ENCODE assay signal across 1 cellular context in genomic region chr15:62066663-62067447, GRCh38.
A peak's percentile ranks its signal among the peaks of the same experiment; 100 is the strongest.
TF ChIP-seq lines count a peak whose summit lies in the region.

A gene with protein sequence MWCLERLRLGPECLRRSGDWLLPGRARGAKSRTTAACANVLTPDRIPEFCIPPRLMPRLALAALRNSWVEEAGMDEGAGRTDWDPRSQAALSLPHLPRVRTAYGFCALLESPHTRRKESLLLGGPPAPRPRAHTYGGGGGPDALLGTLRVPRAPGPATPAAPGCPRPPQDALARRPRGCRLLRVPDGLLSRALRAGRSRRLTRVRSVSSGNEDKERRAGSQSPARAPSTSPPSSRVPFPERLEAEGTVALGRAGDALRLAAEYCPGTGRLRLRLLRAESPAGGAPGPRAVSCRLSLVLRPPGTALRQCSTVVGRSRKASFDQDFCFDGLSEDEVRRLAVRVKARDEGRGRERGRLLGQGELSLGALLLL (plus strand): TSS chr15:62066977. CDS start chr15:62067614, 637 bp downstream.

TF ChIP-seq in HepG2, 621 proteins besides CTCF, POLR2A, EP300 and RAD21 (continued from another document and continues in another):
- TF ChIP-seq, protein P1, sequence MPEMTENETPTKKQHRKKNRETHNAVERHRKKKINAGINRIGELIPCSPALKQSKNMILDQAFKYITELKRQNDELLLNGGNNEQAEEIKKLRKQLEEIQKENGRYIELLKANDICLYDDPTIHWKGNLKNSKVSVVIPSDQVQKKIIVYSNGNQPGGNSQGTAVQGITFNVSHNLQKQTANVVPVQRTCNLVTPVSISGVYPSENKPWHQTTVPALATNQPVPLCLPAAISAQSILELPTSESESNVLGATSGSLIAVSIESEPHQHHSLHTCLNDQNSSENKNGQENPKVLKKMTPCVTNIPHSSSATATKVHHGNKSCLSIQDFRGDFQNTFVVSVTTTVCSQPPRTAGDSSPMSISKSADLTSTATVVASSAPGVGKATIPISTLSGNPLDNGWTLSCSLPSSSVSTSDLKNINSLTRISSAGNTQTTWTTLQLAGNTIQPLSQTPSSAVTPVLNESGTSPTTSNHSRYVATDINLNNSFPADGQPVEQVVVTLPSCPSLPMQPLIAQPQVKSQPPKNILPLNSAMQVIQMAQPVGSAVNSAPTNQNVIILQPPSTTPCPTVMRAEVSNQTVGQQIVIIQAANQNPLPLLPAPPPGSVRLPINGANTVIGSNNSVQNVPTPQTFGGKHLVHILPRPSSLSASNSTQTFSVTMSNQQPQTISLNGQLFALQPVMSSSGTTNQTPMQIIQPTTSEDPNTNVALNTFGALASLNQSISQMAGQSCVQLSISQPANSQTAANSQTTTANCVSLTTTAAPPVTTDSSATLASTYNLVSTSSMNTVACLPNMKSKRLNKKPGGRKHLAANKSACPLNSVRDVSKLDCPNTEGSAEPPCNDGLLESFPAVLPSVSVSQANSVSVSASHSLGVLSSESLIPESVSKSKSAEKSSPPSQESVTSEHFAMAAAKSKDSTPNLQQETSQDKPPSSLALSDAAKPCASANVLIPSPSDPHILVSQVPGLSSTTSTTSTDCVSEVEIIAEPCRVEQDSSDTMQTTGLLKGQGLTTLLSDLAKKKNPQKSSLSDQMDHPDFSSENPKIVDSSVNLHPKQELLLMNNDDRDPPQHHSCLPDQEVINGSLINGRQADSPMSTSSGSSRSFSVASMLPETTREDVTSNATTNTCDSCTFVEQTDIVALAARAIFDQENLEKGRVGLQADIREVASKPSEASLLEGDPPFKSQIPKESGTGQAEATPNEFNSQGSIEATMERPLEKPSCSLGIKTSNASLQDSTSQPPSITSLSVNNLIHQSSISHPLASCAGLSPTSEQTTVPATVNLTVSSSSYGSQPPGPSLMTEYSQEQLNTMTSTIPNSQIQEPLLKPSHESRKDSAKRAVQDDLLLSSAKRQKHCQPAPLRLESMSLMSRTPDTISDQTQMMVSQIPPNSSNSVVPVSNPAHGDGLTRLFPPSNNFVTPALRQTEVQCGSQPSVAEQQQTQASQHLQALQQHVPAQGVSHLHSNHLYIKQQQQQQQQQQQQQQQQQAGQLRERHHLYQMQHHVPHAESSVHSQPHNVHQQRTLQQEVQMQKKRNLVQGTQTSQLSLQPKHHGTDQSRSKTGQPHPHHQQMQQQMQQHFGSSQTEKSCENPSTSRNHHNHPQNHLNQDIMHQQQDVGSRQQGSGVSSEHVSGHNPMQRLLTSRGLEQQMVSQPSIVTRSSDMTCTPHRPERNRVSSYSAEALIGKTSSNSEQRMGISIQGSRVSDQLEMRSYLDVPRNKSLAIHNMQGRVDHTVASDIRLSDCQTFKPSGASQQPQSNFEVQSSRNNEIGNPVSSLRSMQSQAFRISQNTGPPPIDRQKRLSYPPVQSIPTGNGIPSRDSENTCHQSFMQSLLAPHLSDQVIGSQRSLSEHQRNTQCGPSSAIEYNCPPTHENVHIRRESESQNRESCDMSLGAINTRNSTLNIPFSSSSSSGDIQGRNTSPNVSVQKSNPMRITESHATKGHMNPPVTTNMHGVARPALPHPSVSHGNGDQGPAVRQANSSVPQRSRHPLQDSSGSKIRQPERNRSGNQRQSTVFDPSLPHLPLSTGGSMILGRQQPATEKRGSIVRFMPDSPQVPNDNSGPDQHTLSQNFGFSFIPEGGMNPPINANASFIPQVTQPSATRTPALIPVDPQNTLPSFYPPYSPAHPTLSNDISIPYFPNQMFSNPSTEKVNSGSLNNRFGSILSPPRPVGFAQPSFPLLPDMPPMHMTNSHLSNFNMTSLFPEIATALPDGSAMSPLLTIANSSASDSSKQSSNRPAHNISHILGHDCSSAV (CRISPR knock-in tag; IDR thresholded peaks at IDR 0.05; ENCODE audit: borderline replicate concordance): no peak
- TF ChIP-seq ZNF121 (CRISPR knock-in tag; IDR thresholded peaks at IDR 0.05) (no peak), ZMYM3 (CRISPR knock-in tag; IDR thresholded peaks at IDR 0.05) (no peak), ZNF891 (CRISPR knock-in tag; IDR thresholded peaks at IDR 0.05) (peak; percentile 77; the same call in 1 of the 2 replicates), MATR3 (CRISPR knock-in tag; IDR thresholded peaks at IDR 0.05) (no peak), GPBP1L1 (CRISPR knock-in tag; IDR thresholded peaks at IDR 0.05) (no peak), NAIF1 (CRISPR knock-in tag; IDR thresholded peaks at IDR 0.05; ENCODE audit: borderline replicate concordance) (no peak)
- TF ChIP-seq, protein P2, sequence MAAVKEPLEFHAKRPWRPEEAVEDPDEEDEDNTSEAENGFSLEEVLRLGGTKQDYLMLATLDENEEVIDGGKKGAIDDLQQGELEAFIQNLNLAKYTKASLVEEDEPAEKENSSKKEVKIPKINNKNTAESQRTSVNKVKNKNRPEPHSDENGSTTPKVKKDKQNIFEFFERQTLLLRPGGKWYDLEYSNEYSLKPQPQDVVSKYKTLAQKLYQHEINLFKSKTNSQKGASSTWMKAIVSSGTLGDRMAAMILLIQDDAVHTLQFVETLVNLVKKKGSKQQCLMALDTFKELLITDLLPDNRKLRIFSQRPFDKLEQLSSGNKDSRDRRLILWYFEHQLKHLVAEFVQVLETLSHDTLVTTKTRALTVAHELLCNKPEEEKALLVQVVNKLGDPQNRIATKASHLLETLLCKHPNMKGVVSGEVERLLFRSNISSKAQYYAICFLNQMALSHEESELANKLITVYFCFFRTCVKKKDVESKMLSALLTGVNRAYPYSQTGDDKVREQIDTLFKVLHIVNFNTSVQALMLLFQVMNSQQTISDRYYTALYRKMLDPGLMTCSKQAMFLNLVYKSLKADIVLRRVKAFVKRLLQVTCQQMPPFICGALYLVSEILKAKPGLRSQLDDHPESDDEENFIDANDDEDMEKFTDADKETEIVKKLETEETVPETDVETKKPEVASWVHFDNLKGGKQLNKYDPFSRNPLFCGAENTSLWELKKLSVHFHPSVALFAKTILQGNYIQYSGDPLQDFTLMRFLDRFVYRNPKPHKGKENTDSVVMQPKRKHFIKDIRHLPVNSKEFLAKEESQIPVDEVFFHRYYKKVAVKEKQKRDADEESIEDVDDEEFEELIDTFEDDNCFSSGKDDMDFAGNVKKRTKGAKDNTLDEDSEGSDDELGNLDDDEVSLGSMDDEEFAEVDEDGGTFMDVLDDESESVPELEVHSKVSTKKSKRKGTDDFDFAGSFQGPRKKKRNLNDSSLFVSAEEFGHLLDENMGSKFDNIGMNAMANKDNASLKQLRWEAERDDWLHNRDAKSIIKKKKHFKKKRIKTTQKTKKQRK (IDR thresholded peaks at IDR 0.05; ENCODE audit: low read length): no peak
- TF ChIP-seq, protein P3, sequence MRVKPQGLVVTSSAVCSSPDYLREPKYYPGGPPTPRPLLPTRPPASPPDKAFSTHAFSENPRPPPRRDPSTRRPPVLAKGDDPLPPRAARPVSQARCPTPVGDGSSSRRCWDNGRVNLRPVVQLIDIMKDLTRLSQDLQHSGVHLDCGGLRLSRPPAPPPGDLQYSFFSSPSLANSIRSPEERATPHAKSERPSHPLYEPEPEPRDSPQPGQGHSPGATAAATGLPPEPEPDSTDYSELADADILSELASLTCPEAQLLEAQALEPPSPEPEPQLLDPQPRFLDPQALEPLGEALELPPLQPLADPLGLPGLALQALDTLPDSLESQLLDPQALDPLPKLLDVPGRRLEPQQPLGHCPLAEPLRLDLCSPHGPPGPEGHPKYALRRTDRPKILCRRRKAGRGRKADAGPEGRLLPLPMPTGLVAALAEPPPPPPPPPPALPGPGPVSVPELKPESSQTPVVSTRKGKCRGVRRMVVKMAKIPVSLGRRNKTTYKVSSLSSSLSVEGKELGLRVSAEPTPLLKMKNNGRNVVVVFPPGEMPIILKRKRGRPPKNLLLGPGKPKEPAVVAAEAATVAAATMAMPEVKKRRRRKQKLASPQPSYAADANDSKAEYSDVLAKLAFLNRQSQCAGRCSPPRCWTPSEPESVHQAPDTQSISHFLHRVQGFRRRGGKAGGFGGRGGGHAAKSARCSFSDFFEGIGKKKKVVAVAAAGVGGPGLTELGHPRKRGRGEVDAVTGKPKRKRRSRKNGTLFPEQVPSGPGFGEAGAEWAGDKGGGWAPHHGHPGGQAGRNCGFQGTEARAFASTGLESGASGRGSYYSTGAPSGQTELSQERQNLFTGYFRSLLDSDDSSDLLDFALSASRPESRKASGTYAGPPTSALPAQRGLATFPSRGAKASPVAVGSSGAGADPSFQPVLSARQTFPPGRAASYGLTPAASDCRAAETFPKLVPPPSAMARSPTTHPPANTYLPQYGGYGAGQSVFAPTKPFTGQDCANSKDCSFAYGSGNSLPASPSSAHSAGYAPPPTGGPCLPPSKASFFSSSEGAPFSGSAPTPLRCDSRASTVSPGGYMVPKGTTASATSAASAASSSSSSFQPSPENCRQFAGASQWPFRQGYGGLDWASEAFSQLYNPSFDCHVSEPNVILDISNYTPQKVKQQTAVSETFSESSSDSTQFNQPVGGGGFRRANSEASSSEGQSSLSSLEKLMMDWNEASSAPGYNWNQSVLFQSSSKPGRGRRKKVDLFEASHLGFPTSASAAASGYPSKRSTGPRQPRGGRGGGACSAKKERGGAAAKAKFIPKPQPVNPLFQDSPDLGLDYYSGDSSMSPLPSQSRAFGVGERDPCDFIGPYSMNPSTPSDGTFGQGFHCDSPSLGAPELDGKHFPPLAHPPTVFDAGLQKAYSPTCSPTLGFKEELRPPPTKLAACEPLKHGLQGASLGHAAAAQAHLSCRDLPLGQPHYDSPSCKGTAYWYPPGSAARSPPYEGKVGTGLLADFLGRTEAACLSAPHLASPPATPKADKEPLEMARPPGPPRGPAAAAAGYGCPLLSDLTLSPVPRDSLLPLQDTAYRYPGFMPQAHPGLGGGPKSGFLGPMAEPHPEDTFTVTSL (CRISPR knock-in tag; IDR thresholded peaks at IDR 0.05; ENCODE audit: borderline replicate concordance): no peak
- TF ChIP-seq, protein P4, sequence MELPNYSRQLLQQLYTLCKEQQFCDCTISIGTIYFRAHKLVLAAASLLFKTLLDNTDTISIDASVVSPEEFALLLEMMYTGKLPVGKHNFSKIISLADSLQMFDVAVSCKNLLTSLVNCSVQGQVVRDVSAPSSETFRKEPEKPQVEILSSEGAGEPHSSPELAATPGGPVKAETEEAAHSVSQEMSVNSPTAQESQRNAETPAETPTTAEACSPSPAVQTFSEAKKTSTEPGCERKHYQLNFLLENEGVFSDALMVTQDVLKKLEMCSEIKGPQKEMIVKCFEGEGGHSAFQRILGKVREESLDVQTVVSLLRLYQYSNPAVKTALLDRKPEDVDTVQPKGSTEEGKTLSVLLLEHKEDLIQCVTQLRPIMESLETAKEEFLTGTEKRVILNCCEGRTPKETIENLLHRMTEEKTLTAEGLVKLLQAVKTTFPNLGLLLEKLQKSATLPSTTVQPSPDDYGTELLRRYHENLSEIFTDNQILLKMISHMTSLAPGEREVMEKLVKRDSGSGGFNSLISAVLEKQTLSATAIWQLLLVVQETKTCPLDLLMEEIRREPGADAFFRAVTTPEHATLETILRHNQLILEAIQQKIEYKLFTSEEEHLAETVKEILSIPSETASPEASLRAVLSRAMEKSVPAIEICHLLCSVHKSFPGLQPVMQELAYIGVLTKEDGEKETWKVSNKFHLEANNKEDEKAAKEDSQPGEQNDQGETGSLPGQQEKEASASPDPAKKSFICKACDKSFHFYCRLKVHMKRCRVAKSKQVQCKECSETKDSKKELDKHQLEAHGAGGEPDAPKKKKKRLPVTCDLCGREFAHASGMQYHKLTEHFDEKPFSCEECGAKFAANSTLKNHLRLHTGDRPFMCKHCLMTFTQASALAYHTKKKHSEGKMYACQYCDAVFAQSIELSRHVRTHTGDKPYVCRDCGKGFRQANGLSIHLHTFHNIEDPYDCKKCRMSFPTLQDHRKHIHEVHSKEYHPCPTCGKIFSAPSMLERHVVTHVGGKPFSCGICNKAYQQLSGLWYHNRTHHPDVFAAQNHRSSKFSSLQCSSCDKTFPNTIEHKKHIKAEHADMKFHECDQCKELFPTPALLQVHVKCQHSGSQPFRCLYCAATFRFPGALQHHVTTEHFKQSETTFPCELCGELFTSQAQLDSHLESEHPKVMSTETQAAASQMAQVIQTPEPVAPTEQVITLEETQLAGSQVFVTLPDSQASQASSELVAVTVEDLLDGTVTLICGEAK (IDR thresholded peaks at IDR 0.05): no peak
- TF ChIP-seq, protein P4 (CRISPR knock-in tag; IDR thresholded peaks at IDR 0.05): no peak
